18 cellular contexts compared by ENCODE assay signal in genomic region chr22:46472722-46473016, GRCh38.
DNase-seq lines count a peak whose midpoint lies in the region; ATAC-seq and TF ChIP-seq lines count a peak whose summit lies in the region.
"Had no signal": no experiment of that assay in that cellular context is flagged by ENCODE, and none has a peak within 500 bp of the region (broad histone marks: within the 10 kb centered on the region; RNA-seq: fewer than 3 reads in every experiment).

No MANE protein-coding gene starts in this region.

- H3K4me3 ChIP-seq in right cardiac atrium (ENCODE audit: low read length), result no peak overlapping the region
- H3K4me3 ChIP-seq in trophoblast cell (ENCODE audit: low read depth, low read length), result no peak overlapping the region
- H3K4me3 ChIP-seq in smooth muscle cell, result no peak overlapping the region
- H3K4me3 ChIP-seq: BLaER1, GM23248 had no signal

- ATAC-seq in left cardiac atrium (peak; percentile 26 to 63), right cardiac atrium (no peak)
- ATAC-seq: CD8-positive, alpha-beta T cell had no signal

- no peak overlapping the region for H4K12ac ChIP-seq in trophoblast cell (ENCODE audit: low read depth, low read length)

- H4K8ac ChIP-seq in trophoblast cell (ENCODE audit: low read depth, low read length), result no peak overlapping the region

- no peak overlapping the region for H2BK12ac ChIP-seq in trophoblast cell (ENCODE audit: low read length)

- intact Hi-C loops in left cardiac atrium (cut with DNase I), result no loop called here
- intact Hi-C loops in right cardiac atrium (cut with DNase I), result no loop called here

- DNase-seq in left cardiac atrium (no peak), right cardiac atrium (no peak), islet precursor cell (peak; percentile 28), trophoblast cell (no peak), retina (no peak), smooth muscle cell (lab: John Stamatoyannopoulos, UW; ENCODE audit: unreplicated experiment) (no peak), NCI-H1417 (lab: John Stamatoyannopoulos, UW) (no peak)
- DNase-seq: Caco-2; CD4-positive, CD25-positive, alpha-beta regulatory T cell; CD8-positive, alpha-beta T cell; DMS153; DND-41; GM23248; H9; HFFc6 had no signal

- no peaks in the 10 kb centered on the region for H3K9me3 ChIP-seq in right cardiac atrium (ENCODE audit: control insufficient read depth, low read length)
- no peaks in the 10 kb centered on the region for H3K9me3 ChIP-seq in trophoblast cell (ENCODE audit: insufficient read depth, low read depth, low read length)
- H3K9me3 ChIP-seq in smooth muscle cell (replicated peaks; ENCODE audit: low read depth), result peaks cover 4% of the 10 kb centered on the region
- H3K9me3 ChIP-seq: Caco-2 had no signal

- H3K79me2 ChIP-seq in trophoblast cell (ENCODE audit: control insufficient read depth, insufficient read depth, low read length, poor library complexity) (peaks cover under 1% of the 10 kb centered on the region), smooth muscle cell (ENCODE audit: low read depth) (no peaks in the 10 kb centered on the region)

- peak overlapping the region; percentile 29 for H3K14ac ChIP-seq in trophoblast cell (ENCODE audit: low read length)

- peak overlapping the region; percentile 6 for H2BK120ac ChIP-seq in trophoblast cell (ENCODE audit: insufficient read depth, low read length, poor library complexity)

- no peaks in the 10 kb centered on the region for H4K20me1 ChIP-seq in smooth muscle cell (ENCODE audit: low read depth)
- H4K20me1 ChIP-seq: BLaER1 had no signal

- H2BK5ac ChIP-seq in trophoblast cell (ENCODE audit: low read depth, low read length, poor library complexity), result no peak overlapping the region

- no peak overlapping the region for H2AK5ac ChIP-seq in trophoblast cell (ENCODE audit: low read length)

- 59% methylated on average over 8 of the region's 8 CpGs for WGBS in right cardiac atrium
- no CpG with 5 or more reads among the region's 8 CpGs for WGBS in trophoblast cell (ENCODE audit: extremely low coverage, insufficient coverage, insufficient read length)
- WGBS in smooth muscle cell (ENCODE audit: low lambda C conversion rate), result 88% methylated on average over 8 of the region's 8 CpGs

- H2AFZ ChIP-seq in trophoblast cell (ENCODE audit: insufficient read depth, low read length, poor library complexity), result no peak overlapping the region
- no peak overlapping the region for H2AFZ ChIP-seq in smooth muscle cell (ENCODE audit: low read depth)
- H2AFZ ChIP-seq: GM23248 had no signal

- no peak overlapping the region for H3K4ac ChIP-seq in trophoblast cell (ENCODE audit: low read depth, low read length)

- H3K27me3 ChIP-seq in right cardiac atrium (ENCODE audit: control insufficient read depth, insufficient read depth), result no peaks in the 10 kb centered on the region
- H3K27me3 ChIP-seq in trophoblast cell (ENCODE audit: insufficient read depth, low read length), result no peaks in the 10 kb centered on the region
- no peaks in the 10 kb centered on the region for H3K27me3 ChIP-seq in smooth muscle cell (ENCODE audit: low read depth)
- H3K27me3 ChIP-seq: BLaER1 had no signal

- no peak overlapping the region for H3K9ac ChIP-seq in trophoblast cell (ENCODE audit: low read length)
- H3K9ac ChIP-seq in smooth muscle cell (ENCODE audit: low read depth), result no peak overlapping the region
- H3K9ac ChIP-seq: BLaER1, GM23248 had no signal

- H3F3A ChIP-seq in smooth muscle cell (ENCODE audit: low read depth), result no peaks in the 10 kb centered on the region

- no peak overlapping the region for H3K27ac ChIP-seq in right cardiac atrium (ENCODE audit: low read length)
- peak overlapping the region; percentile 13 for H3K27ac ChIP-seq in trophoblast cell (ENCODE audit: low read depth, low read length)
- no peak overlapping the region for H3K27ac ChIP-seq in smooth muscle cell (ENCODE audit: low read depth)
- H3K27ac ChIP-seq: 22Rv1, BLaER1, C4-2B, GM23248 had no signal

- no peaks in the 10 kb centered on the region for H3K36me3 ChIP-seq in trophoblast cell (ENCODE audit: control insufficient read depth in 1 of 2, insufficient read depth in 2 of 2, low read length in 2 of 2)
- H3K36me3 ChIP-seq in smooth muscle cell (ENCODE audit: low read depth), result no peaks in the 10 kb centered on the region
- H3K36me3 ChIP-seq: BLaER1 had no signal

- H3K18ac ChIP-seq in trophoblast cell (ENCODE audit: low read length), result peak overlapping the region; percentile 72

- H3K23ac ChIP-seq in trophoblast cell (ENCODE audit: low read length), result no peak overlapping the region

- TF ChIP-seq CTCF in smooth muscle cell (IDR thresholded peaks at IDR 0.05; ENCODE audit: borderline replicate concordance, insufficient read depth, poor library complexity, severe bottlenecking), result no peak

- H4K91ac ChIP-seq in trophoblast cell (ENCODE audit: low read depth, low read length), result peak overlapping the region; percentile 20

- H3K4me2 ChIP-seq in trophoblast cell (ENCODE audit: low read length) (no peak overlapping the region), smooth muscle cell (no peak overlapping the region)
- H3K4me2 ChIP-seq: BLaER1 had no signal

- peaks cover 10% of the 10 kb centered on the region for H3K79me1 ChIP-seq in trophoblast cell (ENCODE audit: low read length)

- H3K4me1 ChIP-seq in right cardiac atrium (ENCODE audit: control insufficient read depth, insufficient read depth, low read length) (no peaks in the 10 kb centered on the region), trophoblast cell (ENCODE audit: control insufficient read depth in 1 of 2, insufficient read depth in 2 of 2, low read length in 2 of 2) (peaks cover 20 to 21% of the 10 kb centered on the region in 2 experiments), smooth muscle cell (ENCODE audit: low read depth) (no peaks in the 10 kb centered on the region)
- H3K4me1 ChIP-seq: Caco-2 had no signal

Comparison
In these comparisons a context has a peak if more than half of its experiments do, and no peak if none do; other contexts are left out.
1. ATAC-seq: peak in left cardiac atrium (2 of 2); none in right cardiac atrium (0 of 2).